ENCODE assay signal across 24 cellular contexts in the genomic region with DNA sequence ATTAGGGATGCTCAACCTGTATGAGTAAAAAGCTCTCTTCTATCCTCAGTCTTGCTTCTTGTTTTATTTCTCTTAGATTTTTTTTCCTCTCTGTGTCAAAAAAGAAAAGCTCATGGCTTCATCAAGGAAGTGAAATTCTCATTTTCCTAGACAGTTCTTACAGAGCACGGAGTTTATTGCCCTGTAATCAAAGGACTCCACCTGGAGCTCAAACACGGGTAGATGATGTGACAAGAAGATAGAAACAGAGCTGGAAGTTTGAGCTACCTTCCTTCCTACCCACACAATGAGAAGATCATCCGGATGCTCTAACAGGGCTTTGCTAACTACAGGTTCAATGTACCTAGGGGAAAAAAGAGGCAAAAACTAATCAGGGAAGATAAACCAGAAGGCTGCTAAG.
DNase-seq lines count a peak whose midpoint lies in the region; ATAC-seq, FAIRE-seq and TF ChIP-seq lines count a peak whose summit lies in the region.
"Had no signal": no experiment of that assay in that cellular context is flagged by ENCODE, and none has a peak within 500 bp of the region (broad histone marks: within the 10 kb centered on the region; RNA-seq: fewer than 3 reads in every experiment).

No MANE protein-coding gene starts in this region.

- no peak overlapping the region for H3K4me3 Mint-ChIP-seq in H9
- H3K4me3 Mint-ChIP-seq: CD14-positive monocyte; CD4-positive, alpha-beta memory T cell; CD4-positive, CD25-positive, alpha-beta regulatory T cell; CD8-positive, alpha-beta memory T cell had no signal

- no peaks in the 10 kb centered on the region for H3K79me1 ChIP-seq in H9 (ENCODE audit: insufficient read depth, low read depth, low read length, poor library complexity, severe bottlenecking)

- DNase-seq in colonic mucosa, result peak; percentile 28
- peak in 1 of 2 donors; percentile 7 for DNase-seq in left colon
- peak; percentile 71 for DNase-seq in small intestine
- no peak for DNase-seq in H9
- no peak for DNase-seq in inferior parietal cortex (ENCODE audit: extremely low spot score)
- DNase-seq in DMS153 (lab: John Stamatoyannopoulos, UW), result no peak
- no peak for DNase-seq in activated T-cell treated with anti-CD3 and anti-CD28 coated beads, Interleukin-2, amount 50 U/mL, for 48 hours
- DNase-seq: 8988T; ACHN; BE2C; C1 segment of cervical spinal cord; CD4-positive, alpha-beta memory T cell; CD4-positive, CD25-positive, alpha-beta regulatory T cell; CD8-positive, alpha-beta memory T cell; COR-L47; DMS 273 treated with DMSO at 0.1 percent for 48 hours; DMS79 treated with DMSO at 0.1 percent for 48 hours; GF-D8 had no signal

- H4K91ac ChIP-seq in H9 (ENCODE audit: insufficient read length, low read depth, low read length), result no peak overlapping the region

- intact Hi-C loops in colonic mucosa (cut with DNase I) (no loop called here), left colon (cut with DNase I, micrococcal nuclease) (no loop called here)

- peaks cover 17% of the 10 kb centered on the region for H3K27me3 Mint-ChIP-seq in H9 (ENCODE audit: low read depth)
- H3K27me3 Mint-ChIP-seq: CD4-positive, CD25-positive, alpha-beta regulatory T cell; CD8-positive, alpha-beta memory T cell had no signal

- no peak overlapping the region for H3K18ac ChIP-seq in H9 (ENCODE audit: insufficient read length, low read depth, low read length)

- H3K27ac Mint-ChIP-seq in H9, result no peak overlapping the region
- H3K27ac Mint-ChIP-seq: CD14-positive monocyte; CD4-positive, alpha-beta memory T cell; CD4-positive, CD25-positive, alpha-beta regulatory T cell; CD8-positive, alpha-beta memory T cell had no signal

- H3K9me3 ChIP-seq in colonic mucosa (no peaks in the 10 kb centered on the region), small intestine (ENCODE audit: control insufficient read depth, low read depth) (no peaks in the 10 kb centered on the region), H9 (ENCODE audit: control insufficient read depth, low read depth, low read length) (no peaks in the 10 kb centered on the region)
- H3K9me3 ChIP-seq: BE2C, BLaER1 had no signal

- no peak overlapping the region for H3T11ph ChIP-seq in H9 (ENCODE audit: low read length)

- H3K36me3 ChIP-seq in colonic mucosa (no peaks in the 10 kb centered on the region), small intestine (ENCODE audit: control insufficient read depth in 2 of 2, insufficient read depth in 2 of 2, low read length in 2 of 2) (no peaks in the 10 kb centered on the region)
- H3K36me3 ChIP-seq: BE2C, BLaER1 had no signal

- no peaks in the 10 kb centered on the region for H3K27me3 ChIP-seq in colonic mucosa
- no peaks in the 10 kb centered on the region for H3K27me3 ChIP-seq in small intestine (ENCODE audit: control insufficient read depth in 2 of 2, insufficient read depth in 2 of 2, low read length in 2 of 2)
- no peaks in the 10 kb centered on the region for H3K27me3 ChIP-seq in H9 (ENCODE audit: insufficient read depth, low read length)
- H3K27me3 ChIP-seq: BE2C, BLaER1 had no signal

- H3K4me2 ChIP-seq in H9 (ENCODE audit: insufficient read depth, insufficient read length, low read length), result no peak overlapping the region
- H3K4me2 ChIP-seq: BLaER1 had no signal

- H4K8ac ChIP-seq in H9 (replicated peaks; ENCODE audit: insufficient read length, low read depth, low read length), result no peak overlapping the region

- no peak overlapping the region for H3K4ac ChIP-seq in H9 (ENCODE audit: low read depth, low read length)

- no peak overlapping the region for H4K5ac ChIP-seq in H9 (ENCODE audit: insufficient read length, low read depth, low read length)

- no peaks in the 10 kb centered on the region for H3K9me3 Mint-ChIP-seq in H9

- H2AFZ ChIP-seq in H9 (ENCODE audit: low read length), result no peak overlapping the region

- H3K36me3 Mint-ChIP-seq in H9 (ENCODE audit: insufficient read depth in 1 of 3, low read depth in 3 of 3), result no peaks in the 10 kb centered on the region
- H3K36me3 Mint-ChIP-seq: CD14-positive monocyte; CD4-positive, alpha-beta memory T cell; CD4-positive, CD25-positive, alpha-beta regulatory T cell; CD8-positive, alpha-beta memory T cell had no signal

- no peaks in the 10 kb centered on the region for H3K4me1 ChIP-seq in colonic mucosa
- no peaks in the 10 kb centered on the region for H3K4me1 ChIP-seq in small intestine (ENCODE audit: control insufficient read depth in 2 of 2, insufficient read depth in 1 of 2, low read depth in 1 of 2, low read length in 1 of 2)
- no peaks in the 10 kb centered on the region for H3K4me1 ChIP-seq in H9 (ENCODE audit: insufficient read depth, low read length)
- H3K4me1 ChIP-seq: BE2C had no signal

- H3K9ac ChIP-seq in colonic mucosa (ENCODE audit: low read depth in 2 of 2, low read length in 2 of 2) (no peak overlapping the region), H9 (ENCODE audit: extremely low read depth, insufficient read length, low read length) (no peak overlapping the region)
- H3K9ac ChIP-seq: BLaER1 had no signal

- H3K4me3 ChIP-seq in colonic mucosa (no peak overlapping the region), small intestine (ENCODE audit: low read depth in 1 of 2, low read length in 2 of 2) (no peak overlapping the region)
- H3K4me3 ChIP-seq: BLaER1 had no signal

- TF ChIP-seq CTCF in colonic mucosa (IDR thresholded peaks at IDR 0.05), result no peak
- no peak for TF ChIP-seq CTCF in H9 (conservative IDR thresholded peaks at IDR 0.05)

- no peak for FAIRE-seq in small intestine (lab: Jason Lieb, UNC)
- FAIRE-seq: A204.1, G401.6, GM12891, GM19239 had no signal

- H2BK15ac ChIP-seq in H9 (ENCODE audit: low read depth, low read length), result no peak overlapping the region

- no peak overlapping the region for H2AK5ac ChIP-seq in H9 (ENCODE audit: insufficient read length, low read length)

- H3K14ac ChIP-seq in H9 (ENCODE audit: insufficient read depth, low read length), result no peak overlapping the region

- H2BK12ac ChIP-seq in H9 (ENCODE audit: insufficient read length, low read depth, low read length), result no peak overlapping the region

- no peak overlapping the region for H3K23ac ChIP-seq in H9 (ENCODE audit: insufficient read length, low read depth, low read length)

- no peak overlapping the region for H3K56ac ChIP-seq in H9 (ENCODE audit: insufficient read length, low read depth, low read length)

- WGBS in small intestine, 3 donors, result 11 to 60% (median 37%) methylated on average over 3 of the region's 3 CpGs
- WGBS in H9 (ENCODE audit: extremely low coverage, insufficient read length, low lambda C conversion rate), result no CpG with 5 or more reads among the region's 3 CpGs

- no peak overlapping the region for H2BK20ac ChIP-seq in H9 (ENCODE audit: low read depth, low read length, poor library complexity, severe bottlenecking)

- H3K23me2 ChIP-seq in H9 (ENCODE audit: insufficient read length, low read depth, low read length, poor library complexity, severe bottlenecking), result no peaks in the 10 kb centered on the region

- no peaks in the 10 kb centered on the region for H3K79me2 ChIP-seq in H9 (ENCODE audit: insufficient read depth, low read length)

- H3K27ac ChIP-seq in colonic mucosa, result no peak overlapping the region
- no peak overlapping the region for H3K27ac ChIP-seq in small intestine (ENCODE audit: low read depth in 1 of 2, low read length in 1 of 2)
- H3K27ac ChIP-seq in H9 (ENCODE audit: insufficient read length, low read depth, low read length), result no peak overlapping the region
- H3K27ac ChIP-seq: BLaER1 had no signal

- no peaks in the 10 kb centered on the region for H3K4me1 Mint-ChIP-seq in H9
- H3K4me1 Mint-ChIP-seq: CD14-positive monocyte; CD4-positive, alpha-beta memory T cell; CD4-positive, CD25-positive, alpha-beta regulatory T cell; CD8-positive, alpha-beta memory T cell had no signal

- no peaks in the 10 kb centered on the region for H4K20me1 ChIP-seq in H9 (ENCODE audit: control insufficient read depth, insufficient read depth, insufficient read length)
- H4K20me1 ChIP-seq: BLaER1 had no signal

- H2BK120ac ChIP-seq in H9 (ENCODE audit: low read depth, low read length, poor library complexity, severe bottlenecking), result no peak overlapping the region

- no peak overlapping the region for H2BK5ac ChIP-seq in H9 (ENCODE audit: insufficient read length, low read length)

- ATAC-seq in left colon, result peak; percentile 91

Comparison
In these comparisons a context has a peak if more than half of its experiments do, and no peak if none do; other contexts are left out.
1. DNase-seq: peak in colonic mucosa (single experiment) and small intestine (single experiment); none in H9 (single experiment), inferior parietal cortex (single experiment), DMS153 (single experiment) and activated T-cell treated with anti-CD3 and anti-CD28 coated beads, Interleukin-2, amount 50 U/mL, for 48 hours (0 of 2).